In genomic region chr9:95078516-95078915, GRCh38 we compare ENCODE assay signal across 1 cellular context.
TF ChIP-seq lines count a peak whose summit lies in the region.

No MANE protein-coding gene starts in this region.

TF ChIP-seq in H1, 55 proteins besides CTCF, POLR2A, EP300 and RAD21 (continued from another document):
- TF ChIP-seq ATF2 (IDR thresholded peaks at IDR 0.05; ENCODE audit: low read length), result no peak
- no peak for TF ChIP-seq CEBPB (IDR thresholded peaks at IDR 0.05; ENCODE audit: low read depth, low read length)
- TF ChIP-seq ZNF274 (IDR thresholded peaks at IDR 0.05; ENCODE audit: borderline replicate concordance, extremely low read depth, low read length), result no peak
- TF ChIP-seq SUZ12 (IDR thresholded peaks at IDR 0.05; ENCODE audit: low read length), result no peak
